In the genomic region with DNA sequence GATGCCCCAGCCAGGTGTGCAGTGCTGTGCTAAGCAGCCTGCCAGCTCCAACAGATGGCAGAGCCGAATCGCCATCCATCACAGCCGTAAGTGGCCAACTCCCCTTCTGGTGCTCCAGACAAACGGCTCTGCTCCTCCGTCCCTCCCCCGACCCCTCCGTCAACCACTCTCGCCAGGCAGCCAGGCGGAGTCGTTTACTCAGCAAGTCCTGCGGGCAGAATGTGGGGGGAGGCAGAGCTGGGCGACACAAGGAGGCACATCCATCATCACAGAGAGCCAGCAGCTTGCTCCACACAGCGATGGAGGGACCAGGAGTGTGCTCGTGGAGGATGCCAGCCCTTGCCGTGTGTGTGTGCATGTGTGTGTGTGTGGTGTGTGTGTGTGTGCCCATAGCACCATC, we compare ENCODE assay signal across 22 cellular contexts.
DNase-seq lines count a peak whose midpoint lies in the region; ATAC-seq and TF ChIP-seq lines count a peak whose summit lies in the region.
"Had no signal": no experiment of that assay in that cellular context is flagged by ENCODE, and none has a peak within 500 bp of the region (broad histone marks: within the 10 kb centered on the region; RNA-seq: fewer than 3 reads in every experiment).

No MANE protein-coding gene starts in this region.

- no peak overlapping the region for H3K27ac Mint-ChIP-seq in stimulated activated memory B cell treated with anti-CD40 and anti-IgM and Interleukin-4, amounts not matched to agents 10 μg/mL and 1 μg/mL and 100 μg/mL, for 72 hours
- H3K27ac Mint-ChIP-seq in CD8-positive, alpha-beta memory T cell = no peak overlapping the region
- H3K27ac Mint-ChIP-seq: activated CD4-positive, alpha-beta memory T cell treated with anti-CD3 and anti-CD28 coated beads for 36 hours; activated naive CD8-positive, alpha-beta T cell treated with anti-CD3 and anti-CD28 coated beads for 36 hours; activated T-cell treated with anti-CD3 and anti-CD28 coated beads, Interleukin-2, amount 50 U/mL, for 72 hours; immature natural killer cell; memory B cell had no signal

- H3K4me3 ChIP-seq in uterus = no peak overlapping the region
- no peak overlapping the region for H3K4me3 ChIP-seq in CD8-positive, alpha-beta memory T cell (ENCODE audit: low read length)
- H3K4me3 ChIP-seq: upper lobe of left lung had no signal

- intact Hi-C loops in uterus (cut with DNase I; ENCODE audit: low total_unique reads) = no loop called here

- H3K9me3 Mint-ChIP-seq in stimulated activated memory B cell treated with anti-CD40 and anti-IgM and Interleukin-4, amounts not matched to agents 10 μg/mL and 1 μg/mL and 100 μg/mL, for 72 hours = peaks cover 3% of the 10 kb centered on the region
- no peaks in the 10 kb centered on the region for H3K9me3 Mint-ChIP-seq in CD8-positive, alpha-beta memory T cell
- H3K9me3 Mint-ChIP-seq: activated CD4-positive, alpha-beta memory T cell treated with anti-CD3 and anti-CD28 coated beads for 36 hours; activated naive CD8-positive, alpha-beta T cell treated with anti-CD3 and anti-CD28 coated beads for 36 hours; activated T-cell treated with anti-CD3 and anti-CD28 coated beads, Interleukin-2, amount 50 U/mL, for 72 hours; immature natural killer cell had no signal

- H3K27me3 Mint-ChIP-seq in stimulated activated memory B cell treated with anti-CD40 and anti-IgM and Interleukin-4, amounts not matched to agents 10 μg/mL and 1 μg/mL and 100 μg/mL, for 72 hours = no peaks in the 10 kb centered on the region
- H3K27me3 Mint-ChIP-seq in CD8-positive, alpha-beta memory T cell = peaks cover 11 to 40% of the 10 kb centered on the region in 2 donors
- H3K27me3 Mint-ChIP-seq: memory B cell had no signal

- no peaks in the 10 kb centered on the region for H3K9me3 ChIP-seq in uterus
- no peaks in the 10 kb centered on the region for H3K9me3 ChIP-seq in CD8-positive, alpha-beta memory T cell (ENCODE audit: low read length)
- H3K9me3 ChIP-seq: upper lobe of left lung had no signal

- ATAC-seq in stimulated activated memory B cell treated with anti-CD40 and anti-IgM and Interleukin-4, amounts not matched to agents 10 μg/mL and 1 μg/mL and 100 μg/mL, for 72 hours = no peak
- ATAC-seq: activated T-cell treated with anti-CD3 and anti-CD28 coated beads, Interleukin-2, amount 50 U/mL, for 72 hours; Panc1; stimulated activated naive CD8-positive, alpha-beta T cell treated with anti-CD3 and anti-CD28 coated beads, Interleukin-15, Interleukin-2, amounts not matched to agents 100 U/mL and 50 U/mL, for 24 hours had no signal

- peak; percentile 32 for DNase-seq in NCI-H146 (lab: John Stamatoyannopoulos, UW)
- DNase-seq in NCI-H146 treated with DMSO at 0.1 percent for 48 hours (lab: John Stamatoyannopoulos, UW; ENCODE audit: unreplicated experiment) = no peak
- peak; percentile 75 for DNase-seq in NCI-H1436 (lab: John Stamatoyannopoulos, UW)
- peak; percentile 75 to 89 for DNase-seq in NCI-H446 (lab: John Stamatoyannopoulos, UW)
- peak; percentile 62 for DNase-seq in left kidney (ENCODE audit: low read depth, low spot score)
- no peak for DNase-seq in uterus
- DNase-seq in CD8-positive, alpha-beta memory T cell = no peak
- DNase-seq: 8988T; activated CD4-positive, alpha-beta memory T cell treated with anti-CD3 and anti-CD28 coated beads for 36 hours; activated naive CD8-positive, alpha-beta T cell treated with anti-CD3 and anti-CD28 coated beads for 36 hours; activated T-cell treated with anti-CD3 and anti-CD28 coated beads, Interleukin-2, amount 50 U/mL, for 72 hours; brain microvascular endothelial cell; dermis blood vessel endothelial cell; immature natural killer cell; KBM-7; NCI-H1930; stimulated activated naive CD8-positive, alpha-beta T cell treated with anti-CD3 and anti-CD28 coated beads, Interleukin-15, Interleukin-2, amounts not matched to agents 100 U/mL and 50 U/mL, for 24 hours; upper lobe of left lung had no signal

- no peaks in the 10 kb centered on the region for H3K36me3 ChIP-seq in uterus
- H3K36me3 ChIP-seq in CD8-positive, alpha-beta memory T cell (ENCODE audit: insufficient read depth, low read length) = no peaks in the 10 kb centered on the region
- H3K36me3 ChIP-seq: brain microvascular endothelial cell, upper lobe of left lung had no signal

- no peaks in the 10 kb centered on the region for H3K4me1 ChIP-seq in uterus
- no peaks in the 10 kb centered on the region for H3K4me1 ChIP-seq in CD8-positive, alpha-beta memory T cell (ENCODE audit: insufficient read depth, low read length)
- H3K4me1 ChIP-seq: upper lobe of left lung had no signal

- no peaks in the 10 kb centered on the region for H3K36me3 Mint-ChIP-seq in stimulated activated memory B cell treated with anti-CD40 and anti-IgM and Interleukin-4, amounts not matched to agents 10 μg/mL and 1 μg/mL and 100 μg/mL, for 72 hours
- H3K36me3 Mint-ChIP-seq in CD8-positive, alpha-beta memory T cell = no peaks in the 10 kb centered on the region
- H3K36me3 Mint-ChIP-seq: activated CD4-positive, alpha-beta memory T cell treated with anti-CD3 and anti-CD28 coated beads for 36 hours; activated naive CD8-positive, alpha-beta T cell treated with anti-CD3 and anti-CD28 coated beads for 36 hours; immature natural killer cell had no signal

- H3K27ac ChIP-seq in uterus = no peak overlapping the region
- H3K27ac ChIP-seq in CD8-positive, alpha-beta memory T cell (ENCODE audit: low read depth, low read length) = no peak overlapping the region
- H3K27ac ChIP-seq: brain microvascular endothelial cell, C4-2B, upper lobe of left lung had no signal

- CTCF ChIA-PET in CD8-positive, alpha-beta memory T cell (lab: Charles Lee) = no interaction called here

- POLR2A ChIA-PET in CD8-positive, alpha-beta memory T cell (lab: Charles Lee) = no interaction called here

- peaks cover 33% of the 10 kb centered on the region for H3K4me1 Mint-ChIP-seq in stimulated activated memory B cell treated with anti-CD40 and anti-IgM and Interleukin-4, amounts not matched to agents 10 μg/mL and 1 μg/mL and 100 μg/mL, for 72 hours
- H3K4me1 Mint-ChIP-seq in CD8-positive, alpha-beta memory T cell = no peaks in the 10 kb centered on the region
- H3K4me1 Mint-ChIP-seq: activated naive CD8-positive, alpha-beta T cell treated with anti-CD3 and anti-CD28 coated beads for 36 hours; immature natural killer cell had no signal

- H3K27me3 ChIP-seq in uterus = no peaks in the 10 kb centered on the region
- no peaks in the 10 kb centered on the region for H3K27me3 ChIP-seq in CD8-positive, alpha-beta memory T cell (ENCODE audit: insufficient read depth, low read length, poor library complexity, severe bottlenecking)
- H3K27me3 ChIP-seq: brain microvascular endothelial cell, upper lobe of left lung had no signal

- no peak for TF ChIP-seq CTCF in uterus (IDR thresholded peaks at IDR 0.05)

- TF ChIP-seq POLR2A in uterus (IDR thresholded peaks at IDR 0.05) = no peak

- no peak overlapping the region for H3K4me3 Mint-ChIP-seq in stimulated activated memory B cell treated with anti-CD40 and anti-IgM and Interleukin-4, amounts not matched to agents 10 μg/mL and 1 μg/mL and 100 μg/mL, for 72 hours
- H3K4me3 Mint-ChIP-seq in CD8-positive, alpha-beta memory T cell = no peak overlapping the region
- H3K4me3 Mint-ChIP-seq: activated CD4-positive, alpha-beta memory T cell treated with anti-CD3 and anti-CD28 coated beads for 36 hours; activated naive CD8-positive, alpha-beta T cell treated with anti-CD3 and anti-CD28 coated beads for 36 hours; activated T-cell treated with anti-CD3 and anti-CD28 coated beads, Interleukin-2, amount 50 U/mL, for 72 hours; immature natural killer cell; memory B cell had no signal

Comparison
In these comparisons a context has a peak if more than half of its experiments do, and no peak if none do; other contexts are left out.
1. DNase-seq: peak in NCI-H146 (single experiment), NCI-H1436 (single experiment), NCI-H446 (2 of 2) and left kidney (single experiment); none in NCI-H146 treated with DMSO at 0.1 percent for 48 hours (single experiment), uterus (0 of 2) and CD8-positive, alpha-beta memory T cell (0 of 5).